Comparison of ENCODE assay signal across 8 cellular contexts in the genomic region with DNA sequence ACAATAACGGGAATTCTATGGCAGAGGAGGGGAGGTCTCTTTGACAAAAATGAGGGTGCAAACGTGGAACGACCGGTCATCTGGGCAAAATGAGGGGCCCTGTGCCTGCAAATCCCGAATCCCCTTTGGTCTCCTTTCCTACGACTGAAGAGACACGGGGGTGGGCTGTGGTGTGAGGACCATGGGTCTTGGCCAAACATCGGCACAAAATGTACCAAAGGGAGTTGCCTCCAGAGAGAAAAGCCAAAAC. TPM values are rescaled to one million over a fixed set of nuclear protein-coding genes. Genes with fewer than 3 reads are reported as not detected.
DNase-seq lines count a peak whose midpoint lies in the region; ATAC-seq and TF ChIP-seq lines count a peak whose summit lies in the region.

No MANE protein-coding gene starts in this region.

- H3K27me3 ChIP-seq in HAP-1 (ENCODE audit: low read depth) (no peaks in the 10 kb centered on the region), testis (no peaks in the 10 kb centered on the region)

- peak overlapping the region; percentile 92 for H3K27ac Mint-ChIP-seq in activated naive CD8-positive, alpha-beta T cell treated with anti-CD3 and anti-CD28 coated beads, Interleukin-2, amount 10 ng/mL, durations not matched to agents 7 days and 5 days

- ATAC-seq in activated naive CD8-positive, alpha-beta T cell treated with anti-CD3 and anti-CD28 coated beads, Interleukin-2, amount 10 ng/mL, durations not matched to agents 7 days and 5 days (ENCODE audit: low read depth): no peak
- no peak for ATAC-seq in GM18907 (IDR thresholded peaks at IDR 0.05; ENCODE audit: unreplicated experiment)

- H3K4me1 ChIP-seq in HAP-1: peaks cover 37% of the 10 kb centered on the region
- H3K4me1 ChIP-seq in testis: peaks cover 19% of the 10 kb centered on the region

- intact Hi-C loops in testis (cut with DNase I; ENCODE audit: low total_unique reads): no loop called here

- H3K4me3 Mint-ChIP-seq in activated naive CD8-positive, alpha-beta T cell treated with anti-CD3 and anti-CD28 coated beads, Interleukin-2, amount 10 ng/mL, durations not matched to agents 7 days and 5 days: peak overlapping the region; percentile 92

- in situ Hi-C loops in HAP-1 (cut with MboI; ENCODE audit: low sequenced_read_pairs): no loop called here

- POLR2A ChIA-PET in activated naive CD8-positive, alpha-beta T cell treated with anti-CD3 and anti-CD28 coated beads, Interleukin-2, amount 10 ng/mL, durations not matched to agents 7 days and 5 days (lab: Charles Lee): no interaction called here

- peaks cover 3% of the 10 kb centered on the region for H3K9me3 Mint-ChIP-seq in activated naive CD8-positive, alpha-beta T cell treated with anti-CD3 and anti-CD28 coated beads, Interleukin-2, amount 10 ng/mL, durations not matched to agents 7 days and 5 days

- WGBS in testis, 2 donors: 0 to 1% methylated on average over 8 of the region's 8 CpGs

- H3K9me3 ChIP-seq in HAP-1 (peaks cover 6% of the 10 kb centered on the region; the same call in 1 of the 2 replicates), testis (no peaks in the 10 kb centered on the region)

- H3K4me1 Mint-ChIP-seq in activated naive CD8-positive, alpha-beta T cell treated with anti-CD3 and anti-CD28 coated beads, Interleukin-2, amount 10 ng/mL, durations not matched to agents 7 days and 5 days: peaks cover 19% of the 10 kb centered on the region

- H3K36me3 ChIP-seq in HAP-1 (replicated peaks) (no peaks in the 10 kb centered on the region), testis (ENCODE audit: low read depth, missing control alignments) (no peaks in the 10 kb centered on the region)

- no peak for TF ChIP-seq POLR2A in testis (IDR thresholded peaks at IDR 0.05)

- H3K27ac ChIP-seq in testis: peak overlapping the region; percentile 81 to 99

- peak overlapping the region; percentile 38 for H3K4me3 ChIP-seq in HAP-1
- H3K4me3 ChIP-seq in testis: peak overlapping the region; percentile 66 to 84

- peaks cover 21% of the 10 kb centered on the region for H3K36me3 Mint-ChIP-seq in activated naive CD8-positive, alpha-beta T cell treated with anti-CD3 and anti-CD28 coated beads, Interleukin-2, amount 10 ng/mL, durations not matched to agents 7 days and 5 days

- peaks cover 5% of the 10 kb centered on the region for H3K27me3 Mint-ChIP-seq in activated naive CD8-positive, alpha-beta T cell treated with anti-CD3 and anti-CD28 coated beads, Interleukin-2, amount 10 ng/mL, durations not matched to agents 7 days and 5 days

- TF ChIP-seq CTCF in testis (IDR thresholded peaks at IDR 0.05): no peak

- DNase-seq in A172 (ENCODE audit: low spot score) (peak; percentile 27), HAP-1 (ENCODE audit: low spot score in 2 of 2) (no peak), kidney glomerular epithelial cell (lab: John Stamatoyannopoulos, UW) (peak; percentile 77), testis (no peak), NCI-H226 (no peak), LoVo (ENCODE audit: low spot score) (no peak)
- no peak for DNase-seq in activated naive CD8-positive, alpha-beta T cell treated with anti-CD3 and anti-CD28 coated beads, Interleukin-2, amount 10 ng/mL, durations not matched to agents 7 days and 5 days

RNA-seq across cellular contexts. Expression of a gene that starts 0.5 kb away (rescaled TPM):
- 16.2 and 16.7 TPM in 2 replicates for total RNA-seq in A172 (2014; rRNA removed; shearing (Covaris generic))
- 10 to 100 TPM; 28.4 to 35.0 TPM for total RNA-seq in activated naive CD8-positive, alpha-beta T cell treated with anti-CD3 and anti-CD28 coated beads, Interleukin-2, amount 10 ng/mL, durations not matched to agents 7 days and 5 days
- 10 to 100 TPM; 48.6 to 50.2 TPM for total RNA-seq in testis
- 12.6 TPM for polyA plus RNA-seq in testis (ENCODE audit: insufficient read depth, low read depth, low replicate concordance)

Comparison
In these comparisons a context has a peak if more than half of its experiments do, and no peak if none do; other contexts are left out.
1. DNase-seq: peak in A172 (single experiment) and kidney glomerular epithelial cell (single experiment); none in HAP-1 (0 of 2), activated naive CD8-positive, alpha-beta T cell treated with anti-CD3 and anti-CD28 coated beads, Interleukin-2, amount 10 ng/mL, durations not matched to agents 7 days and 5 days (single experiment), testis (single experiment), NCI-H226 (single experiment) and LoVo (single experiment).